ENCODE assay signal across 8 cellular contexts in genomic region chr1:107141491-107142369, GRCh38. TPM values are rescaled to one million over a fixed set of nuclear protein-coding genes. Genes with fewer than 3 reads are reported as not detected.
A peak's percentile ranks its signal among the peaks of the same experiment; 100 is the strongest.
DNase-seq lines count a peak whose midpoint lies in the region; ATAC-seq and TF ChIP-seq lines count a peak whose summit lies in the region.

No MANE protein-coding gene starts in this region.

- H3K36me3 ChIP-seq in gastroesophageal sphincter = no peaks in the 10 kb centered on the region

- H3K4me3 ChIP-seq in gastroesophageal sphincter = peak overlapping the region; percentile 47 to 64

- peaks cover 42% of the 10 kb centered on the region for H3K27me3 Mint-ChIP-seq in activated CD4-positive, alpha-beta T cell treated with anti-CD3 and anti-CD28 coated beads for 36 hours
- H3K27me3 Mint-ChIP-seq in neural crest cell (ENCODE audit: low read depth) = peaks cover 76% of the 10 kb centered on the region

- H3K9me3 ChIP-seq in gastroesophageal sphincter = no peaks in the 10 kb centered on the region

- WGBS in gastroesophageal sphincter (ENCODE audit: low coverage in 1 of 2), 2 donors = 0 to 1% methylated on average over 12 to 16 of the region's 44 CpGs

- peak overlapping the region; percentile 31 for H3K27ac Mint-ChIP-seq in activated CD4-positive, alpha-beta T cell treated with anti-CD3 and anti-CD28 coated beads for 36 hours
- H3K27ac Mint-ChIP-seq in neural crest cell (ENCODE audit: unreplicated experiment) = no peak overlapping the region

- H3K27ac ChIP-seq in gastroesophageal sphincter = peak overlapping the region in 2 of 4 donors; percentile 40 to 43

- CTCF ChIA-PET in activated CD4-positive, alpha-beta T cell treated with anti-CD3 and anti-CD28 coated beads for 36 hours (lab: Charles Lee) = interaction anchor here (0.5 to 2.3 kb wide), 10 partner anchors 8 to 868 kb away, joined by 3 to 12 read pairs (median 3); partner anchors contain the start of gene PRMT6

- POLR2A ChIA-PET in activated CD4-positive, alpha-beta T cell treated with anti-CD3 and anti-CD28 coated beads for 36 hours (lab: Charles Lee) = no interaction called here

- TF ChIP-seq CTCF in gastroesophageal sphincter (IDR thresholded peaks at IDR 0.05) (peak; percentile 47 to 70 (median 50)), neural crest cell (conservative IDR thresholded peaks at IDR 0.05) (peak; percentile 90)

- H3K27me3 ChIP-seq in gastroesophageal sphincter = peaks cover 27% of the 10 kb centered on the region

- H3K4me3 Mint-ChIP-seq in activated CD4-positive, alpha-beta T cell treated with anti-CD3 and anti-CD28 coated beads for 36 hours = peak overlapping the region; percentile 68
- H3K4me3 Mint-ChIP-seq in neural crest cell = peak overlapping the region; percentile 88

- TF ChIP-seq EP300 in gastroesophageal sphincter (IDR thresholded peaks at IDR 0.05) = no peak

- peaks cover 18% of the 10 kb centered on the region for H3K4me1 Mint-ChIP-seq in activated CD4-positive, alpha-beta T cell treated with anti-CD3 and anti-CD28 coated beads for 36 hours
- peaks cover 17% of the 10 kb centered on the region for H3K4me1 Mint-ChIP-seq in neural crest cell

- intact Hi-C loops in activated CD4-positive, alpha-beta T cell treated with anti-CD3 and anti-CD28 coated beads for 36 hours (cut with DNase I, micrococcal nuclease) = loop anchor here (2.0 to 5.0 kb wide), 2 partner anchors 84 to 85 kb away; partner anchors contain the start of gene PRMT6 (in 2 of the 2)

- peak; percentile 36 for ATAC-seq in activated CD4-positive, alpha-beta T cell treated with anti-CD3 and anti-CD28 coated beads for 36 hours
- ATAC-seq in HG02870 (IDR thresholded peaks at IDR 0.05; ENCODE audit: unreplicated experiment) (peak; percentile 35), gastroesophageal sphincter (no peak), GM21825 (IDR thresholded peaks at IDR 0.05; ENCODE audit: unreplicated experiment) (no peak)

- H3K36me3 Mint-ChIP-seq in activated CD4-positive, alpha-beta T cell treated with anti-CD3 and anti-CD28 coated beads for 36 hours (ENCODE audit: low read depth) = no peaks in the 10 kb centered on the region
- no peaks in the 10 kb centered on the region for H3K36me3 Mint-ChIP-seq in neural crest cell (ENCODE audit: low read depth)

- H3K4me1 ChIP-seq in gastroesophageal sphincter = peaks cover 0 to 26% (median 14%) of the 10 kb centered on the region in 3 donors

- DNase-seq in activated CD4-positive, alpha-beta T cell treated with anti-CD3 and anti-CD28 coated beads for 36 hours = peak; percentile 43
- DNase-seq in activated CD4-positive, alpha-beta T cell treated with anti-CD3 and anti-CD28 coated beads, Interleukin-2, amount 50 U/mL, for 1 hour = no peak
- peak; percentile 28 for DNase-seq in NCI-H226
- peak; percentile 3 for DNase-seq in activated T-helper 9 cell treated with anti-CD3 and anti-CD28 coated beads, Interleukin-2, amount 50 U/mL, for 16 hours (ENCODE audit: low read depth)
- peak; percentile 8 for DNase-seq in neural crest cell (ENCODE audit: low read depth, low spot score)

- TF ChIP-seq POLR2A in gastroesophageal sphincter (IDR thresholded peaks at IDR 0.05) = no peak

- H3K9me3 Mint-ChIP-seq in activated CD4-positive, alpha-beta T cell treated with anti-CD3 and anti-CD28 coated beads for 36 hours (ENCODE audit: low read depth) = no peaks in the 10 kb centered on the region
- H3K9me3 Mint-ChIP-seq in neural crest cell = no peaks in the 10 kb centered on the region

RNA-seq across cellular contexts. Expression of gene NTNG1, which starts 0.9 kb away (rescaled TPM):
- total RNA-seq in activated CD4-positive, alpha-beta T cell treated with anti-CD3 and anti-CD28 coated beads for 36 hours = under 1 TPM in 1 of 2 experiments, not detected in 1; 0.28 TPM
- total RNA-seq in gastroesophageal sphincter (1 to 10 TPM in 2 of 4 donors, under 1 TPM in 2; 0.20 to 3.0 (median 1.0) TPM), neural crest cell (1.1 and 1.3 TPM in 2 replicates)

Comparison
In these comparisons a context has a peak if more than half of its experiments do, and no peak if none do; other contexts are left out.
1. ATAC-seq: peak in activated CD4-positive, alpha-beta T cell treated with anti-CD3 and anti-CD28 coated beads for 36 hours (single experiment) and HG02870 (single experiment); none in gastroesophageal sphincter (single experiment) and GM21825 (single experiment).